Comparison of ENCODE assay signal across 7 cellular contexts in the genomic region with DNA sequence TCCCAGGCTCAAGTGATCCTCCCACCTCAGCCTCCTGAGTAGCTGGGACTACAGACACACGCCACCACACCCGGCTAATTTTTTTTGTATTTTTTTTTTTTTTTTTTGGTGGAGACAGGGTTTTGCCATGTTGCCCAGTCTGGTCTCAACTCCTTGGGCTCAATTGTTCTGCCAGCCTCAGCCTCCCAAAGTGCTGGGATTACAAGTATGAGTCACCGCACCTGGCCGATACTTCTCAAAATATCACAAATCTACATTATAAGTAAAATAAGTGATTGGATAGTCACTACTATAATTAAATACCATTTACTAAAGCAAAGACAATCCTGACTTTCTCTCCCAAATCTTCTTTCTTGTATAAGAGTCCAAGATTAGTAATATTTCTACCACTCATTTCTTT. TPM values are rescaled to one million over a fixed set of nuclear protein-coding genes. Genes with fewer than 3 reads are reported as not detected.
DNase-seq lines count a peak whose midpoint lies in the region; ATAC-seq and TF ChIP-seq lines count a peak whose summit lies in the region.
"Not testable (repeated sequence)": the region's sequence is repeated elsewhere in the genome, so short reads cannot be mapped to it uniquely, and the experiment has no call there.

No MANE protein-coding gene starts in this region.

- H3K9me3 ChIP-seq in smooth muscle cell (replicated peaks; ENCODE audit: low read depth) = not testable (repeated sequence)

- H3K4me3 ChIP-seq in smooth muscle cell = not testable (repeated sequence)

- H3F3A ChIP-seq in smooth muscle cell (ENCODE audit: low read depth) = not testable (repeated sequence)

- H3K4me1 Mint-ChIP-seq in HFFc6 (ENCODE audit: low read depth); activated CD8-positive, alpha-beta T cell treated with anti-CD3 and anti-CD28 coated beads for 36 hours (ENCODE audit: low read depth); activated T-helper 2 cell treated with anti-CD3 and anti-CD28 coated beads, Interferon-gamma antibody, Interleukin-2, Interleukin-4, amounts not matched to agents 10 μg/mL and 5 μg/mL and 100 μg/mL, durations not matched to agents 14 hours and 24 hours and 36 hours (ENCODE audit: low read depth); MCF 10A (ENCODE audit: insufficient read depth, unreplicated experiment); central memory CD8-positive, alpha-beta T cell: not testable (repeated sequence)

- POLR2A ChIA-PET in activated CD8-positive, alpha-beta T cell treated with anti-CD3 and anti-CD28 coated beads for 36 hours (lab: Charles Lee) = interaction anchor here (2.1 kb wide), 1 partner anchor 12 kb away, joined by 7 read pairs; no protein-coding TSS in a partner anchor
- POLR2A ChIA-PET in MCF 10A (lab: Yijun Ruan, JAX) = interaction anchor here (0.6 to 1.6 kb wide), 3 partner anchors 115 to 620 kb away, joined by 3 to 5 read pairs (median 4); no protein-coding TSS in a partner anchor

- CTCF ChIA-PET in activated CD8-positive, alpha-beta T cell treated with anti-CD3 and anti-CD28 coated beads for 36 hours (lab: Charles Lee) = not testable (repeated sequence)
- CTCF ChIA-PET in MCF 10A (lab: Yijun Ruan, JAX) = interaction anchor here (0.6 kb wide), 1 partner anchor 414 kb away, joined by 3 read pairs; no protein-coding TSS in a partner anchor

- peak overlapping the region; percentile 0 for H3K27ac ChIP-seq in smooth muscle cell (ENCODE audit: low read depth)

- H3K9ac ChIP-seq in smooth muscle cell (ENCODE audit: low read depth) = not testable (repeated sequence)

- H2AFZ ChIP-seq in smooth muscle cell (ENCODE audit: low read depth) = not testable (repeated sequence)

- H3K4me1 ChIP-seq in smooth muscle cell (ENCODE audit: low read depth) = not testable (repeated sequence)

- H3K4me2 ChIP-seq in smooth muscle cell = not testable (repeated sequence)

- not testable (repeated sequence) for H3K27me3 Mint-ChIP-seq in HFFc6 (ENCODE audit: insufficient read depth); activated CD8-positive, alpha-beta T cell treated with anti-CD3 and anti-CD28 coated beads for 36 hours; activated T-helper 2 cell treated with anti-CD3 and anti-CD28 coated beads, Interferon-gamma antibody, Interleukin-2, Interleukin-4, amounts not matched to agents 10 μg/mL and 5 μg/mL and 100 μg/mL, durations not matched to agents 14 hours and 24 hours and 36 hours (ENCODE audit: low read depth); MCF 10A (ENCODE audit: insufficient read depth, unreplicated experiment); central memory CD8-positive, alpha-beta T cell

- H3K27me3 ChIP-seq in smooth muscle cell (ENCODE audit: low read depth) = not testable (repeated sequence)

- BruUV-seq in MCF 10A (replicated peaks; lab: Mats Ljungman, UMichigan) = not testable (repeated sequence)

- H3K27ac Mint-ChIP-seq in HFFc6 (peak overlapping the region; percentile 13; the same call in 1 of the 2 replicates), MCF 10A (ENCODE audit: low read depth, unreplicated experiment) (peak overlapping the region; percentile 67)
- H3K27ac Mint-ChIP-seq in activated CD8-positive, alpha-beta T cell treated with anti-CD3 and anti-CD28 coated beads for 36 hours = peak overlapping the region; percentile 3
- H3K27ac Mint-ChIP-seq in activated T-helper 2 cell treated with anti-CD3 and anti-CD28 coated beads, Interferon-gamma antibody, Interleukin-2, Interleukin-4, amounts not matched to agents 10 μg/mL and 5 μg/mL and 100 μg/mL, durations not matched to agents 14 hours and 24 hours and 36 hours = peak overlapping the region; percentile 24
- peak overlapping the region; percentile 55 for H3K27ac Mint-ChIP-seq in central memory CD8-positive, alpha-beta T cell (ENCODE audit: low read depth)

- DNase-seq in HFFc6; activated CD8-positive, alpha-beta T cell treated with anti-CD3 and anti-CD28 coated beads for 36 hours; activated T-helper 2 cell treated with anti-CD3 and anti-CD28 coated beads, Interferon-gamma antibody, Interleukin-2, Interleukin-4, amounts not matched to agents 10 μg/mL and 5 μg/mL and 100 μg/mL, durations not matched to agents 14 hours and 24 hours and 36 hours (ENCODE audit: low spot score); central memory CD8-positive, alpha-beta T cell (ENCODE audit: low spot score in 2 of 2); smooth muscle cell (lab: John Stamatoyannopoulos, UW; ENCODE audit: unreplicated experiment): not testable (repeated sequence)
- peak; percentile 41 for DNase-seq in MCF 10A (ENCODE audit: unreplicated experiment)

- not testable (repeated sequence) for ATAC-seq in activated CD8-positive, alpha-beta T cell treated with anti-CD3 and anti-CD28 coated beads for 36 hours; central memory CD8-positive, alpha-beta T cell (replicated peaks; ENCODE audit: extremely low read depth, poor library complexity, severe bottlenecking)
- peak; percentile 23 for ATAC-seq in esophagus mucosa

- peaks cover 61% of the 10 kb centered on the region for H3K36me3 ChIP-seq in smooth muscle cell (ENCODE audit: low read depth)

- peaks cover 26% of the 10 kb centered on the region for H4K20me1 ChIP-seq in smooth muscle cell (ENCODE audit: low read depth)

- H3K36me3 Mint-ChIP-seq in HFFc6 (ENCODE audit: low read depth) = peaks cover 33% of the 10 kb centered on the region
- H3K36me3 Mint-ChIP-seq in activated CD8-positive, alpha-beta T cell treated with anti-CD3 and anti-CD28 coated beads for 36 hours (ENCODE audit: low read depth) = peaks cover 55% of the 10 kb centered on the region
- peaks cover 73% of the 10 kb centered on the region for H3K36me3 Mint-ChIP-seq in activated T-helper 2 cell treated with anti-CD3 and anti-CD28 coated beads, Interferon-gamma antibody, Interleukin-2, Interleukin-4, amounts not matched to agents 10 μg/mL and 5 μg/mL and 100 μg/mL, durations not matched to agents 14 hours and 24 hours and 36 hours (ENCODE audit: low read depth)
- peaks cover 100% of the 10 kb centered on the region for H3K36me3 Mint-ChIP-seq in MCF 10A (ENCODE audit: insufficient read depth, unreplicated experiment)
- H3K36me3 Mint-ChIP-seq in central memory CD8-positive, alpha-beta T cell (ENCODE audit: insufficient read depth) = peaks cover 86% of the 10 kb centered on the region

- not testable (repeated sequence) for TF ChIP-seq CTCF in HFFc6 (IDR thresholded peaks at IDR 0.05); activated CD8-positive, alpha-beta T cell treated with anti-CD3 and anti-CD28 coated beads for 36 hours (IDR thresholded peaks at IDR 0.05); MCF 10A (IDR thresholded peaks at IDR 0.05; ENCODE audit: unreplicated experiment); smooth muscle cell (IDR thresholded peaks at IDR 0.05; ENCODE audit: borderline replicate concordance, insufficient read depth, poor library complexity, severe bottlenecking)

- H3K9me3 Mint-ChIP-seq in HFFc6; activated CD8-positive, alpha-beta T cell treated with anti-CD3 and anti-CD28 coated beads for 36 hours; activated T-helper 2 cell treated with anti-CD3 and anti-CD28 coated beads, Interferon-gamma antibody, Interleukin-2, Interleukin-4, amounts not matched to agents 10 μg/mL and 5 μg/mL and 100 μg/mL, durations not matched to agents 14 hours and 24 hours and 36 hours; MCF 10A (ENCODE audit: unreplicated experiment); central memory CD8-positive, alpha-beta T cell: not testable (repeated sequence)

- intact Hi-C loops in activated CD8-positive, alpha-beta T cell treated with anti-CD3 and anti-CD28 coated beads for 36 hours (cut with micrococcal nuclease); activated T-helper 2 cell treated with anti-CD3 and anti-CD28 coated beads, Interferon-gamma antibody, Interleukin-2, Interleukin-4, amounts not matched to agents 10 μg/mL and 5 μg/mL and 100 μg/mL, durations not matched to agents 14 hours and 24 hours and 36 hours (cut with micrococcal nuclease); MCF 10A (cut with micrococcal nuclease): not testable (repeated sequence)

- H3K79me2 ChIP-seq in smooth muscle cell (ENCODE audit: low read depth) = peaks cover 17% of the 10 kb centered on the region

- H3K4me3 Mint-ChIP-seq in HFFc6; activated CD8-positive, alpha-beta T cell treated with anti-CD3 and anti-CD28 coated beads for 36 hours; activated T-helper 2 cell treated with anti-CD3 and anti-CD28 coated beads, Interferon-gamma antibody, Interleukin-2, Interleukin-4, amounts not matched to agents 10 μg/mL and 5 μg/mL and 100 μg/mL, durations not matched to agents 14 hours and 24 hours and 36 hours (ENCODE audit: low read depth); MCF 10A (ENCODE audit: unreplicated experiment); central memory CD8-positive, alpha-beta T cell: not testable (repeated sequence)

- 95% methylated on average over 4 of the region's 4 CpGs for WGBS in smooth muscle cell (ENCODE audit: low lambda C conversion rate)

RNA-seq across cellular contexts. Expression of a gene that starts 9.1 kb away (rescaled TPM):
- 100 to 1,000 TPM; 200 to 250 (median 220) TPM for total RNA-seq in HFFc6 (2021; fragmentation: NEBNext Ultra II Directional; extraction: Animal tissue kit (Norgen Biotek cat#: 25700))
- 100 to 1,000 TPM; 388 to 390 TPM for total RNA-seq in activated CD8-positive, alpha-beta T cell treated with anti-CD3 and anti-CD28 coated beads for 36 hours
- 360 and 367 TPM in 2 replicates for total RNA-seq in activated T-helper 2 cell treated with anti-CD3 and anti-CD28 coated beads, Interferon-gamma antibody, Interleukin-2, Interleukin-4, amounts not matched to agents 10 μg/mL and 5 μg/mL and 100 μg/mL, durations not matched to agents 14 hours and 24 hours and 36 hours
- total RNA-seq in MCF 10A (2022) (176 and 203 TPM in 2 replicates), esophagus mucosa (109 TPM), smooth muscle cell (164 and 180 TPM in 2 replicates)
- 109 and 117 TPM in 2 replicates for polyA plus RNA-seq in smooth muscle cell

RNA-seq across cellular contexts. Expression of a gene that starts 25.5 kb away (rescaled TPM):
- total RNA-seq in HFFc6 (2021; fragmentation: NEBNext Ultra II Directional; extraction: Animal tissue kit (Norgen Biotek cat#: 25700)) = 1 to 10 TPM; 1.2 to 2.2 (median 1.7) TPM
- total RNA-seq in activated CD8-positive, alpha-beta T cell treated with anti-CD3 and anti-CD28 coated beads for 36 hours = 1 to 10 TPM; 6.5 to 6.6 TPM
- 5.0 and 5.5 TPM in 2 replicates for total RNA-seq in activated T-helper 2 cell treated with anti-CD3 and anti-CD28 coated beads, Interferon-gamma antibody, Interleukin-2, Interleukin-4, amounts not matched to agents 10 μg/mL and 5 μg/mL and 100 μg/mL, durations not matched to agents 14 hours and 24 hours and 36 hours
- total RNA-seq in MCF 10A (2022) = 1.7 and 2.3 TPM in 2 replicates
- total RNA-seq in esophagus mucosa = 1.3 TPM
- total RNA-seq in smooth muscle cell = 3.9 TPM in 2 replicates
- polyA plus RNA-seq in smooth muscle cell = 4.1 and 5.7 TPM in 2 replicates

RNA-seq across cellular contexts. Expression of a gene that starts 26.1 kb away (rescaled TPM):
- 10 to 100 TPM; 41.1 to 53.6 (median 48.3) TPM for total RNA-seq in HFFc6 (2021; fragmentation: NEBNext Ultra II Directional; extraction: Animal tissue kit (Norgen Biotek cat#: 25700))
- 10 to 100 TPM; 25.3 to 27.0 TPM for total RNA-seq in activated CD8-positive, alpha-beta T cell treated with anti-CD3 and anti-CD28 coated beads for 36 hours
- total RNA-seq in activated T-helper 2 cell treated with anti-CD3 and anti-CD28 coated beads, Interferon-gamma antibody, Interleukin-2, Interleukin-4, amounts not matched to agents 10 μg/mL and 5 μg/mL and 100 μg/mL, durations not matched to agents 14 hours and 24 hours and 36 hours = 27.5 and 29.1 TPM in 2 replicates
- total RNA-seq in MCF 10A (2022) (33.8 and 38.7 TPM in 2 replicates), esophagus mucosa (31.4 TPM), smooth muscle cell (37.9 and 50.6 TPM in 2 replicates)
- 73.8 and 82.9 TPM in 2 replicates for polyA plus RNA-seq in smooth muscle cell

Comparison
In these comparisons a context has a peak if more than half of its experiments do, and no peak if none do; other contexts are left out.
1. H3K27ac Mint-ChIP-seq: peak in every context shown above with its lines; median percentile 67 in MCF 10A; 55 in central memory CD8-positive, alpha-beta T cell; 24 in activated T-helper 2 cell treated with anti-CD3 and anti-CD28 coated beads, Interferon-gamma antibody, Interleukin-2, Interleukin-4, amounts not matched to agents 10 μg/mL and 5 μg/mL and 100 μg/mL, durations not matched to agents 14 hours and 24 hours and 36 hours; 13 in HFFc6; 3 in activated CD8-positive, alpha-beta T cell treated with anti-CD3 and anti-CD28 coated beads for 36 hours.